25 cellular contexts compared by ENCODE assay signal in the genomic region with DNA sequence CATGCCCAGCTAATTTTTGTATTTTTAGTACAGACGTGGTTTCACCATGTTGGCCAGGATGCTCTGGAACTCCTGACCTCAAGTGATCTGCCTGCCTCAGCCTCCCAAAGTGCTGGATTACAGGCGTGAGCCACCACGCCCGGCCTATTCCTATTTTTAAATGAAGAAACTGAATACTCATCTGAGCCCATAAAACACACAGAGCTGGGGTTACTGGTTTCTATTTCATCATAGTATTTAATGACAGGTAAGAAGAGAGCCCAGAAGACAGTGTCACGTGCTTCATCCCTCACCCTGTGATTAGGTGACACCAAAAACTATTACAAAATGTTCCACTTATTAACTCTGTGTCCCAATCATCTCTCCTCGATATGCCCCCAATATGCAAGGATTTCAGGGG. TPM values are rescaled to one million over a fixed set of nuclear protein-coding genes. Genes with fewer than 3 reads are reported as not detected.
"Had no signal": no experiment of that assay in that cellular context is flagged by ENCODE, and none has a peak within 500 bp of the region (broad histone marks: within the 10 kb centered on the region; RNA-seq: fewer than 3 reads in every experiment).

No MANE protein-coding gene starts in this region.

- H3K4me1 ChIP-seq: colonic mucosa, esophagus muscularis mucosa, gastrocnemius medialis, gastroesophageal sphincter, heart left ventricle, heart right ventricle had no signal

- H3K4me3 ChIP-seq: colonic mucosa, coronary artery, dorsolateral prefrontal cortex, esophagus muscularis mucosa, esophagus squamous epithelium, gastrocnemius medialis, gastroesophageal sphincter, heart left ventricle, heart right ventricle had no signal

- ATAC-seq: effector memory CD8-positive, alpha-beta T cell; foreskin keratinocyte; gastroesophageal sphincter; heart left ventricle; heart right ventricle had no signal

- H3K27me3 ChIP-seq: colonic mucosa, esophagus muscularis mucosa, esophagus squamous epithelium, foreskin keratinocyte, gastrocnemius medialis, gastroesophageal sphincter had no signal

- H3K27ac ChIP-seq: colonic mucosa, coronary artery, dorsolateral prefrontal cortex, epithelial cell of prostate, esophagus muscularis mucosa, esophagus squamous epithelium, foreskin keratinocyte, gastrocnemius medialis, gastroesophageal sphincter, heart left ventricle, heart right ventricle had no signal

- H3K36me3 ChIP-seq: colonic mucosa, esophagus muscularis mucosa, esophagus squamous epithelium, gastrocnemius medialis, gastroesophageal sphincter, heart left ventricle, heart right ventricle had no signal

- H3K9me3 ChIP-seq: colonic mucosa, esophagus muscularis mucosa, esophagus squamous epithelium, gastrocnemius medialis, gastroesophageal sphincter, heart left ventricle, heart right ventricle had no signal

- DNase-seq: colonic mucosa; cortex of kidney; dermis blood vessel endothelial cell; dorsolateral prefrontal cortex; effector CD4-positive, alpha-beta T cell; effector CD8-positive, alpha-beta T cell; effector memory CD4-positive, alpha-beta T cell; effector memory CD8-positive, alpha-beta T cell; endodermal cell; erythroblast; esophagus squamous epithelium; foreskin fibroblast; foreskin keratinocyte; foreskin melanocyte; glutamatergic neuron; head of caudate nucleus; heart left ventricle; heart right ventricle had no signal

RNA-seq across cellular contexts. Expression of gene LRATD1, which starts 15.6 kb away (rescaled TPM):
- total RNA-seq: chondrocyte, endothelial cell of umbilical vein had no signal
- polyA plus RNA-seq: endothelial cell of umbilical vein had no signal
